Comparison of ENCODE assay signal across 8 cellular contexts in genomic region chr12:13362260-13362841, GRCh38.
DNase-seq lines count a peak whose midpoint lies in the region; ATAC-seq and TF ChIP-seq lines count a peak whose summit lies in the region.

No MANE protein-coding gene starts in this region.

- in situ Hi-C loops in KBM-7 (cut with MboI; ENCODE audit: low pct_unique_long_range_greater_than_20kb, low sequenced_read_pairs) = no loop called here

- H3K27ac ChIP-seq in body of pancreas = no peak overlapping the region

- H3K4me3 ChIP-seq in body of pancreas = no peak overlapping the region

- DNase-seq in ELF-1 (ENCODE audit: low read depth, low spot score) (peak; percentile 84), KBM-7 (peak; percentile 70), RKO (ENCODE audit: low spot score) (peak; percentile 71), body of pancreas (peak; percentile 69 to 82 (median 74)), iris pigment epithelial cell (ENCODE audit: low read depth) (peak; percentile 57), DMS79 treated with DMSO at 0.1 percent for 48 hours (lab: John Stamatoyannopoulos, UW) (no peak)
- peak; percentile 44 for DNase-seq in stimulated activated CD4-positive, alpha-beta T cell treated with anti-CD3 and anti-CD28 coated beads, Interleukin-4, amount 100 ng/mL, for 1 hour

- WGBS in body of pancreas, 2 donors = 41 to 42% methylated on average over 5 of the region's 5 CpGs

- H3K27me3 ChIP-seq in body of pancreas = no peaks in the 10 kb centered on the region

- no peaks in the 10 kb centered on the region for H3K9me3 ChIP-seq in body of pancreas

- ATAC-seq in GM21576 (IDR thresholded peaks at IDR 0.05; ENCODE audit: unreplicated experiment) = peak; percentile 97
- ATAC-seq in body of pancreas = peak; percentile 91

- H3K4me1 ChIP-seq in body of pancreas = no peaks in the 10 kb centered on the region

- no peaks in the 10 kb centered on the region for H3K36me3 ChIP-seq in body of pancreas (replicated peaks in 1 of 2; ENCODE audit: insufficient read depth in 1 of 2, low read depth in 2 of 2)

- TF ChIP-seq POLR2A in body of pancreas (IDR thresholded peaks at IDR 0.05) = no peak

- intact Hi-C loops in body of pancreas (cut with DNase I) = no loop called here

- TF ChIP-seq CTCF in body of pancreas (IDR thresholded peaks at IDR 0.05) = peak; percentile 63 to 85 (median 81)
